19 cellular contexts compared by ENCODE assay signal in the genomic region with DNA sequence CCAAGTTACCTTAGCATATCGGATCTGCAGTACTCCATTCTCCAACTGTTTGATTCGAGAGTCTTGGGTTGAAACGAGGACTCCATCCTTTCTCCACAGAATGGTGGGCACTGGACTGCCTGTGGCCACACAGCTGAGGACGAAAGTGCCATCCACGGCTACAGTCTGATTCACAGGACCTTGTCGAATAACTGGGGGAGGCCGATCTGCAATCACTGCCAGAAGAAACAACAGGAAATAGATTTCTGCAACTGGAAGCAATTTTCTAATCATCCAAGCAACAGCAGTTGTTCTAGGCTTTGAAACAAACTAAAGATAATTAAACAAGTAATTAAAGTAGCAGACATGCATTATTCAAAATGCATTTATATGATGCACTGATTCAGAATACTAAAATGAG.
"Had no signal": no experiment of that assay in that cellular context is flagged by ENCODE, and none has a peak within 500 bp of the region (broad histone marks: within the 10 kb centered on the region; RNA-seq: fewer than 3 reads in every experiment).

No MANE protein-coding gene starts in this region.

- H3K27me3 ChIP-seq: adrenal gland, brain microvascular endothelial cell, foreskin keratinocyte, heart right ventricle, right lobe of liver, spleen, transverse colon had no signal

- H3K36me3 Mint-ChIP-seq: activated naive CD4-positive, alpha-beta T cell treated with anti-CD3 and anti-CD28 coated beads, Interleukin-2, amount 10 ng/mL, durations not matched to agents 7 days and 5 days; stimulated activated memory B cell treated with anti-CD40 and anti-IgM and Interleukin-4, amounts not matched to agents 10 μg/mL and 1 μg/mL and 100 μg/mL, for 72 hours had no signal

- ATAC-seq: activated T-helper 17 cell treated with anti-CD3 and anti-CD28 coated beads, Interleukin-2, amount 50 U/mL, for 72 hours; esophagus mucosa; foreskin keratinocyte; heart right ventricle; psoas muscle; right lobe of liver; stimulated activated memory B cell treated with anti-CD40 and anti-IgM and Interleukin-4, amounts not matched to agents 10 μg/mL and 1 μg/mL and 100 μg/mL, for 72 hours had no signal

- H3K9me3 ChIP-seq: adrenal gland, heart right ventricle, left ventricle myocardium inferior, psoas muscle, right lobe of liver, transverse colon had no signal

- H3K9me3 Mint-ChIP-seq: activated naive CD4-positive, alpha-beta T cell treated with anti-CD3 and anti-CD28 coated beads, Interleukin-2, amount 10 ng/mL, durations not matched to agents 7 days and 5 days; activated T-helper 17 cell treated with anti-CD3 and anti-CD28 coated beads, Interleukin-2, amount 50 U/mL, for 72 hours; stimulated activated memory B cell treated with anti-CD40 and anti-IgM and Interleukin-4, amounts not matched to agents 10 μg/mL and 1 μg/mL and 100 μg/mL, for 72 hours had no signal

- H3K4me1 ChIP-seq: adrenal gland, heart right ventricle, psoas muscle, right lobe of liver, spleen, transverse colon had no signal

- H3K27ac ChIP-seq: adrenal gland, brain microvascular endothelial cell, foreskin keratinocyte, heart right ventricle, left ventricle myocardium inferior, psoas muscle, right lobe of liver, spleen, transverse colon had no signal

- H3K36me3 ChIP-seq: adrenal gland, brain microvascular endothelial cell, right lobe of liver, spleen, transverse colon had no signal

- H3K27me3 Mint-ChIP-seq: activated naive CD4-positive, alpha-beta T cell treated with anti-CD3 and anti-CD28 coated beads, Interleukin-2, amount 10 ng/mL, durations not matched to agents 7 days and 5 days; activated T-helper 17 cell treated with anti-CD3 and anti-CD28 coated beads, Interleukin-2, amount 50 U/mL, for 72 hours; stimulated activated memory B cell treated with anti-CD40 and anti-IgM and Interleukin-4, amounts not matched to agents 10 μg/mL and 1 μg/mL and 100 μg/mL, for 72 hours had no signal

- H3K4me1 Mint-ChIP-seq: activated naive CD4-positive, alpha-beta T cell treated with anti-CD3 and anti-CD28 coated beads, Interleukin-2, amount 10 ng/mL, durations not matched to agents 7 days and 5 days; activated T-helper 17 cell treated with anti-CD3 and anti-CD28 coated beads, Interleukin-2, amount 50 U/mL, for 72 hours; stimulated activated memory B cell treated with anti-CD40 and anti-IgM and Interleukin-4, amounts not matched to agents 10 μg/mL and 1 μg/mL and 100 μg/mL, for 72 hours had no signal

- DNase-seq: activated CD4-positive, alpha-beta T cell treated with anti-CD3 and anti-CD28 coated beads, Interleukin-2, amount 50 U/mL, for 1 hour; activated CD4-positive, CD25-positive, alpha-beta regulatory T cell; activated naive CD4-positive, alpha-beta T cell treated with anti-CD3 and anti-CD28 coated beads, Interleukin-2, amount 10 ng/mL, durations not matched to agents 7 days and 5 days; activated T-cell treated with anti-CD3 and anti-CD28 coated beads for 4 hours; adrenal gland; brain microvascular endothelial cell; foreskin keratinocyte; heart right ventricle; left ventricle myocardium inferior; mesenchymal stem cell; psoas muscle; right lobe of liver; spleen; stimulated activated CD4-positive, alpha-beta T cell treated with anti-CD3 and anti-CD28 coated beads, Interleukin-1b, Interleukin-23, amount 100 ng/mL, for 48 hours; T-helper 1 cell; transverse colon had no signal

- H3K27ac Mint-ChIP-seq: activated naive CD4-positive, alpha-beta T cell treated with anti-CD3 and anti-CD28 coated beads, Interleukin-2, amount 10 ng/mL, durations not matched to agents 7 days and 5 days; activated T-helper 17 cell treated with anti-CD3 and anti-CD28 coated beads, Interleukin-2, amount 50 U/mL, for 72 hours; stimulated activated memory B cell treated with anti-CD40 and anti-IgM and Interleukin-4, amounts not matched to agents 10 μg/mL and 1 μg/mL and 100 μg/mL, for 72 hours had no signal

- H3K4me3 ChIP-seq: adrenal gland, heart right ventricle, left ventricle myocardium inferior, psoas muscle, right lobe of liver, spleen, transverse colon had no signal

- H3K4me3 Mint-ChIP-seq: activated naive CD4-positive, alpha-beta T cell treated with anti-CD3 and anti-CD28 coated beads, Interleukin-2, amount 10 ng/mL, durations not matched to agents 7 days and 5 days; activated T-helper 17 cell treated with anti-CD3 and anti-CD28 coated beads, Interleukin-2, amount 50 U/mL, for 72 hours; stimulated activated memory B cell treated with anti-CD40 and anti-IgM and Interleukin-4, amounts not matched to agents 10 μg/mL and 1 μg/mL and 100 μg/mL, for 72 hours had no signal
